Comparison of ENCODE assay signal across 37 cellular contexts in genomic region chr4:3945511-3946290, GRCh38.
"Had no signal": no experiment of that assay in that cellular context is flagged by ENCODE, and none has a peak within 500 bp of the region (broad histone marks: within the 10 kb centered on the region; RNA-seq: fewer than 3 reads in every experiment).

No MANE protein-coding gene starts in this region.

- H3K9me3 Mint-ChIP-seq: activated CD4-positive, alpha-beta memory T cell treated with anti-CD3 and anti-CD28 coated beads, Interleukin-2, amount 10 ng/mL, durations not matched to agents 7 days and 5 days; activated CD4-positive, alpha-beta T cell treated with anti-CD3 and anti-CD28 coated beads, Interleukin-2, amount 10 ng/mL, durations not matched to agents 7 days and 5 days; activated naive CD4-positive, alpha-beta T cell treated with anti-CD3 and anti-CD28 coated beads, Interleukin-2, amount 10 ng/mL, durations not matched to agents 7 days and 5 days; activated naive CD4-positive, alpha-beta T cell treated with anti-CD3 and anti-CD28 coated beads, Interleukin-2, amount 50 U/mL, for 24 hours; activated naive CD8-positive, alpha-beta T cell treated with anti-CD3 and anti-CD28 coated beads, Interleukin-2, amount 10 ng/mL, durations not matched to agents 7 days and 5 days; activated naive CD8-positive, alpha-beta T cell treated with anti-CD3 and anti-CD28 coated beads, Interleukin-2, amount 50 U/mL, for 24 hours; activated T-cell treated with anti-CD3 and anti-CD28 coated beads, Interleukin-2, amount 50 U/mL, for 24 hours; activated T-helper 2 cell treated with anti-CD3 and anti-CD28 coated beads, Interferon-gamma antibody, Interleukin-2, Interleukin-4, amounts not matched to agents 10 μg/mL and 5 μg/mL and 100 μg/mL, durations not matched to agents 14 hours and 24 hours and 36 hours; T-helper 1 cell treated with Interleukin-12 subunit alpha and Interleukin-12 subunit beta and Interleukin-4 antibody, amounts not matched to agents 30 μg/mL and 1 μg/mL, for 36 hours; T-helper 2 cell treated with Interferon-gamma antibody and Interleukin-4, amounts not matched to agents 5 μg/mL and 100 μg/mL, for 36 hours had no signal

- H3K9me3 ChIP-seq: ascending aorta, body of pancreas, breast epithelium had no signal

- H3K4me3 ChIP-seq: ascending aorta, body of pancreas, breast epithelium had no signal

- H3K36me3 ChIP-seq: brain microvascular endothelial cell, breast epithelium had no signal

- H3K36me3 Mint-ChIP-seq: activated CD8-positive, alpha-beta memory T cell treated with anti-CD3 and anti-CD28 coated beads, Interleukin-2, amount 10 ng/mL, durations not matched to agents 7 days and 5 days; activated naive CD4-positive, alpha-beta T cell treated with anti-CD3 and anti-CD28 coated beads, Interleukin-2, amount 10 ng/mL, durations not matched to agents 7 days and 5 days; activated naive CD8-positive, alpha-beta T cell; activated naive CD8-positive, alpha-beta T cell treated with anti-CD3 and anti-CD28 coated beads, Interleukin-2, amount 10 ng/mL, durations not matched to agents 7 days and 5 days had no signal

- H3K4me3 Mint-ChIP-seq: activated CD4-positive, alpha-beta memory T cell treated with anti-CD3 and anti-CD28 coated beads, Interleukin-2, amount 10 ng/mL, durations not matched to agents 7 days and 5 days; activated CD4-positive, alpha-beta T cell treated with anti-CD3 and anti-CD28 coated beads for 36 hours; activated CD4-positive, alpha-beta T cell treated with anti-CD3 and anti-CD28 coated beads, Interleukin-2, amount 10 ng/mL, durations not matched to agents 7 days and 5 days; activated CD8-positive, alpha-beta memory T cell treated with anti-CD3 and anti-CD28 coated beads, Interleukin-2, amount 10 ng/mL, durations not matched to agents 7 days and 5 days; activated CD8-positive, alpha-beta T cell treated with anti-CD3 and anti-CD28 coated beads, Interleukin-2, amount 10 ng/mL, durations not matched to agents 7 days and 5 days; activated naive CD4-positive, alpha-beta T cell treated with anti-CD3 and anti-CD28 coated beads, Interleukin-2, amount 10 ng/mL, durations not matched to agents 7 days and 5 days; activated naive CD4-positive, alpha-beta T cell treated with anti-CD3 and anti-CD28 coated beads, Interleukin-2, amount 50 U/mL, for 24 hours; activated naive CD8-positive, alpha-beta T cell; activated naive CD8-positive, alpha-beta T cell treated with anti-CD3 and anti-CD28 coated beads, Interleukin-2, amount 10 ng/mL, durations not matched to agents 7 days and 5 days; activated naive CD8-positive, alpha-beta T cell treated with anti-CD3 and anti-CD28 coated beads, Interleukin-2, amount 50 U/mL, for 24 hours; activated T-cell treated with anti-CD3 and anti-CD28 coated beads, Interleukin-2, amount 50 U/mL, for 24 hours; T-helper 1 cell treated with Interleukin-12 subunit alpha and Interleukin-12 subunit beta and Interleukin-4 antibody, amounts not matched to agents 30 μg/mL and 1 μg/mL, for 36 hours; T-helper 2 cell treated with Interferon-gamma antibody and Interleukin-4, amounts not matched to agents 5 μg/mL and 100 μg/mL, for 36 hours had no signal

- H3K27me3 Mint-ChIP-seq: activated CD4-positive, alpha-beta memory T cell treated with anti-CD3 and anti-CD28 coated beads, Interleukin-2, amount 10 ng/mL, durations not matched to agents 7 days and 5 days; activated CD8-positive, alpha-beta memory T cell treated with anti-CD3 and anti-CD28 coated beads, Interleukin-2, amount 10 ng/mL, durations not matched to agents 7 days and 5 days; activated naive CD4-positive, alpha-beta T cell treated with anti-CD3 and anti-CD28 coated beads, Interleukin-2, amount 50 U/mL, for 24 hours; activated naive CD8-positive, alpha-beta T cell; activated naive CD8-positive, alpha-beta T cell treated with anti-CD3 and anti-CD28 coated beads, Interleukin-2, amount 50 U/mL, for 24 hours had no signal

- H3K27me3 ChIP-seq: ascending aorta, body of pancreas, brain microvascular endothelial cell, breast epithelium had no signal

- H3K4me1 ChIP-seq: ascending aorta, body of pancreas, breast epithelium had no signal

- H3K4me1 Mint-ChIP-seq: activated CD4-positive, alpha-beta memory T cell treated with anti-CD3 and anti-CD28 coated beads, Interleukin-2, amount 10 ng/mL, durations not matched to agents 7 days and 5 days; activated CD4-positive, alpha-beta T cell treated with anti-CD3 and anti-CD28 coated beads, Interleukin-2, amount 10 ng/mL, durations not matched to agents 7 days and 5 days; activated naive CD4-positive, alpha-beta T cell treated with anti-CD3 and anti-CD28 coated beads, Interleukin-2, amount 10 ng/mL, durations not matched to agents 7 days and 5 days had no signal

- FAIRE-seq: TTC549 had no signal

- H3K27ac Mint-ChIP-seq: activated CD4-positive, alpha-beta memory T cell treated with anti-CD3 and anti-CD28 coated beads, Interleukin-2, amount 10 ng/mL, durations not matched to agents 7 days and 5 days; activated CD4-positive, alpha-beta T cell treated with anti-CD3 and anti-CD28 coated beads for 36 hours; activated CD4-positive, alpha-beta T cell treated with anti-CD3 and anti-CD28 coated beads, Interleukin-2, amount 10 ng/mL, durations not matched to agents 7 days and 5 days; activated CD8-positive, alpha-beta memory T cell treated with anti-CD3 and anti-CD28 coated beads, Interleukin-2, amount 10 ng/mL, durations not matched to agents 7 days and 5 days; activated CD8-positive, alpha-beta T cell treated with anti-CD3 and anti-CD28 coated beads, Interleukin-2, amount 10 ng/mL, durations not matched to agents 7 days and 5 days; activated naive CD4-positive, alpha-beta T cell treated with anti-CD3 and anti-CD28 coated beads, Interleukin-2, amount 10 ng/mL, durations not matched to agents 7 days and 5 days; activated naive CD4-positive, alpha-beta T cell treated with anti-CD3 and anti-CD28 coated beads, Interleukin-2, amount 50 U/mL, for 24 hours; activated naive CD8-positive, alpha-beta T cell; activated naive CD8-positive, alpha-beta T cell treated with anti-CD3 and anti-CD28 coated beads, Interleukin-2, amount 10 ng/mL, durations not matched to agents 7 days and 5 days; activated naive CD8-positive, alpha-beta T cell treated with anti-CD3 and anti-CD28 coated beads, Interleukin-2, amount 50 U/mL, for 24 hours; activated T-cell treated with anti-CD3 and anti-CD28 coated beads, Interleukin-2, amount 50 U/mL, for 24 hours; activated T-helper 2 cell treated with anti-CD3 and anti-CD28 coated beads, Interferon-gamma antibody, Interleukin-2, Interleukin-4, amounts not matched to agents 10 μg/mL and 5 μg/mL and 100 μg/mL, durations not matched to agents 14 hours and 24 hours and 36 hours; T-helper 1 cell treated with Interleukin-12 subunit alpha and Interleukin-12 subunit beta and Interleukin-4 antibody, amounts not matched to agents 30 μg/mL and 1 μg/mL, for 36 hours; T-helper 2 cell treated with Interferon-gamma antibody and Interleukin-4, amounts not matched to agents 5 μg/mL and 100 μg/mL, for 36 hours had no signal

- ATAC-seq: activated CD4-positive, alpha-beta T cell treated with anti-CD3 and anti-CD28 coated beads for 36 hours; activated CD4-positive, CD25-positive, alpha-beta regulatory T cell treated with anti-CD3 and anti-CD28 coated beads, Interleukin-2, amount 50 U/mL, for 24 hours; activated CD8-positive, alpha-beta memory T cell treated with anti-CD3 and anti-CD28 coated beads, Interleukin-2, amount 10 ng/mL, durations not matched to agents 7 days and 5 days; activated CD8-positive, alpha-beta T cell treated with anti-CD3 and anti-CD28 coated beads, Interleukin-2, amount 10 ng/mL, durations not matched to agents 7 days and 5 days; activated naive CD8-positive, alpha-beta T cell treated with anti-CD3 and anti-CD28 coated beads, Interleukin-2, amount 50 U/mL, for 24 hours; body of pancreas had no signal

- DNase-seq: activated CD4-positive, alpha-beta memory T cell treated with anti-CD3 and anti-CD28 coated beads, Interleukin-2, amount 10 ng/mL, durations not matched to agents 7 days and 5 days; activated CD4-positive, alpha-beta T cell treated with anti-CD3 and anti-CD28 coated beads for 1 hour; activated CD4-positive, alpha-beta T cell treated with anti-CD3 and anti-CD28 coated beads for 36 hours; activated CD4-positive, alpha-beta T cell treated with anti-CD3 and anti-CD28 coated beads for 48 hours; activated CD4-positive, alpha-beta T cell treated with anti-CD3 and anti-CD28 coated beads, Interleukin-2, amount 10 ng/mL, durations not matched to agents 7 days and 5 days; activated CD4-positive, alpha-beta T cell treated with anti-CD3 and anti-CD28 coated beads, Interleukin-2, amount 50 U/mL, for 48 hours; activated CD4-positive, CD25-positive, alpha-beta regulatory T cell; activated CD8-positive, alpha-beta memory T cell treated with anti-CD3 and anti-CD28 coated beads for 24 hours; activated CD8-positive, alpha-beta memory T cell treated with anti-CD3 and anti-CD28 coated beads, Interleukin-2, amount 10 ng/mL, durations not matched to agents 7 days and 5 days; activated CD8-positive, alpha-beta memory T cell treated with anti-CD3 and anti-CD28 coated beads, Interleukin-2, amount 50 U/mL, for 48 hours; activated CD8-positive, alpha-beta T cell treated with anti-CD3 and anti-CD28 coated beads, Interleukin-2, amount 10 ng/mL, durations not matched to agents 7 days and 5 days; activated effector memory CD4-positive, alpha-beta T cell treated with Interleukin-2 at 50 U/mL for 16 hours; activated gamma-delta T cell; activated naive CD4-positive, alpha-beta T cell treated with anti-CD3 and anti-CD28 coated beads, Interleukin-2, amount 10 ng/mL, durations not matched to agents 7 days and 5 days; activated naive CD4-positive, alpha-beta T cell treated with Interleukin-2 at 50 U/mL for 16 hours; activated naive CD8-positive, alpha-beta T cell treated with anti-CD3 and anti-CD28 coated beads, Interleukin-2, amount 10 ng/mL, durations not matched to agents 7 days and 5 days; activated naive CD8-positive, alpha-beta T cell treated with anti-CD3 and anti-CD28 coated beads, Interleukin-2, amount 50 U/mL, for 24 hours; activated T-cell treated with anti-CD3 and anti-CD28 coated beads, Interleukin-2, amount 50 U/mL, for 24 hours; activated T-cell treated with anti-CD3 and anti-CD28 coated beads, Interleukin-2, amount 50 U/mL, for 48 hours; amygdala; anterior cingulate cortex; body of pancreas; brain microvascular endothelial cell; central memory CD4-positive, alpha-beta T cell; T-helper 1 cell; T-helper 2 cell; T-helper 9 cell had no signal

- H3K27ac ChIP-seq: ascending aorta, body of pancreas, brain microvascular endothelial cell, breast epithelium, VCaP had no signal
